Comparison of ENCODE assay signal across 8 cellular contexts in genomic region chr9:4117835-4118610, GRCh38.
DNase-seq lines count a peak whose midpoint lies in the region; ATAC-seq and TF ChIP-seq lines count a peak whose summit lies in the region.

No MANE protein-coding gene starts in this region.

- ATAC-seq in GM21529 (IDR thresholded peaks at IDR 0.05; ENCODE audit: unreplicated experiment): peak; percentile 57
- ATAC-seq in activated CD4-positive, alpha-beta T cell treated with anti-CD3 and anti-CD28 coated beads for 36 hours: peak; percentile 70
- ATAC-seq in GM21737 (IDR thresholded peaks at IDR 0.05; ENCODE audit: unreplicated experiment): no peak
- ATAC-seq in GM18858 (IDR thresholded peaks at IDR 0.05; ENCODE audit: unreplicated experiment): no peak
- ATAC-seq in HG03196 (IDR thresholded peaks at IDR 0.05; ENCODE audit: unreplicated experiment): no peak

- CTCF ChIA-PET in activated CD4-positive, alpha-beta T cell treated with anti-CD3 and anti-CD28 coated beads for 36 hours (lab: Charles Lee): interaction anchor here (0.6 to 2.6 kb wide), 6 partner anchors 12 to 877 kb away, joined by 3 to 16 read pairs (median 4); no protein-coding TSS in a partner anchor

- H3K4me1 Mint-ChIP-seq in activated CD4-positive, alpha-beta T cell treated with anti-CD3 and anti-CD28 coated beads for 36 hours: no peaks in the 10 kb centered on the region

- TF ChIP-seq CTCF in AG09309 (IDR thresholded peaks at IDR 0.05; ENCODE audit: control insufficient read depth, insufficient read depth, low read depth, low read length, missing control alignments) (peak; percentile 29), epithelial cell of proximal tubule (conservative IDR thresholded peaks at IDR 0.05; ENCODE audit: low read depth, low read length) (peak; percentile 39)

- H3K27me3 Mint-ChIP-seq in activated CD4-positive, alpha-beta T cell treated with anti-CD3 and anti-CD28 coated beads for 36 hours: no peaks in the 10 kb centered on the region

- no peak overlapping the region for H3K27ac Mint-ChIP-seq in activated CD4-positive, alpha-beta T cell treated with anti-CD3 and anti-CD28 coated beads for 36 hours

- H3K36me3 Mint-ChIP-seq in activated CD4-positive, alpha-beta T cell treated with anti-CD3 and anti-CD28 coated beads for 36 hours (ENCODE audit: low read depth): no peaks in the 10 kb centered on the region

- no peaks in the 10 kb centered on the region for H3K9me3 Mint-ChIP-seq in activated CD4-positive, alpha-beta T cell treated with anti-CD3 and anti-CD28 coated beads for 36 hours (ENCODE audit: low read depth)

- no peak overlapping the region for H3K4me3 ChIP-seq in AG09309 (ENCODE audit: control insufficient read depth, low read depth, low read length)
- no peak overlapping the region for H3K4me3 ChIP-seq in epithelial cell of proximal tubule (ENCODE audit: low read depth, low read length)

- POLR2A ChIA-PET in activated CD4-positive, alpha-beta T cell treated with anti-CD3 and anti-CD28 coated beads for 36 hours (lab: Charles Lee): no interaction called here

- H3K4me3 Mint-ChIP-seq in activated CD4-positive, alpha-beta T cell treated with anti-CD3 and anti-CD28 coated beads for 36 hours: no peak overlapping the region

- intact Hi-C loops in activated CD4-positive, alpha-beta T cell treated with anti-CD3 and anti-CD28 coated beads for 36 hours (cut with DNase I, micrococcal nuclease): loop anchor here (1.0 to 10.0 kb wide), 3 partner anchors 386 to 873 kb away; no protein-coding TSS in a partner anchor

- DNase-seq in AG09309 (ENCODE audit: low read depth): no peak
- peak; percentile 74 for DNase-seq in activated CD4-positive, alpha-beta T cell treated with anti-CD3 and anti-CD28 coated beads for 36 hours
- DNase-seq in epithelial cell of proximal tubule (ENCODE audit: low read depth): no peak
- peak; percentile 3 to 34 (median 19) for DNase-seq in stimulated activated CD4-positive, alpha-beta T cell treated with anti-CD3 and anti-CD28 coated beads, Interleukin-1b, Interleukin-23, amount 100 ng/mL, for 24 hours (ENCODE audit: low read depth in 4 of 4, low spot score in 1 of 4)

Comparison
In these comparisons a context has a peak if more than half of its experiments do, and no peak if none do; other contexts are left out.
1. DNase-seq: peak in activated CD4-positive, alpha-beta T cell treated with anti-CD3 and anti-CD28 coated beads for 36 hours (single experiment) and stimulated activated CD4-positive, alpha-beta T cell treated with anti-CD3 and anti-CD28 coated beads, Interleukin-1b, Interleukin-23, amount 100 ng/mL, for 24 hours (4 of 4); none in AG09309 (single experiment) and epithelial cell of proximal tubule (single experiment).
2. ATAC-seq: peak in GM21529 (single experiment) and activated CD4-positive, alpha-beta T cell treated with anti-CD3 and anti-CD28 coated beads for 36 hours (single experiment); none in GM21737 (single experiment), GM18858 (single experiment) and HG03196 (single experiment).